ENCODE assay signal across 25 cellular contexts in the genomic region with DNA sequence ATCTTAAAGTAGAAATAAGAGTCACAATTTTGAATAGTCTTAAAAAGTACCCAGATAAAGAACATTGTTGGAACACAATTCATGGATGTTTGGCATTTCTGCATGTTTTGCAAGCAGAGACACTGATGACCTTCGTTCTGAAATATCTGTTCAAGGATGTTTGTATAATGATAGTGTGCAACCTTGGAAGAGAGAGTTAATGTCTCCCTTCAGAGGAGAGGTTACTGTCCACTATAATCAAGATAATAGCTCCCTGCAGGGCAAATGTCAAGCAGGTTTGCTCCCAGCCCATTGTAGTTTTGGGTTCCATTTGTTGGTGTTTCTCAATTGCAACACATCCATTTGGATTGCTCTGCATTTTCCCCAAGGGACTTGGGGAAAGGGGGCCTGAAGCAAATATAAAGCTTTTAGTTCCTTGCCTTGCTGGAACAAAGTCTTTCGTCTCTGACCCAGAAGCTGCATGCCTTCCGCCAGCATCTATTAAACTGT. TPM values are rescaled to one million over a fixed set of nuclear protein-coding genes. Genes with fewer than 3 reads are reported as not detected.
DNase-seq lines count a peak whose midpoint lies in the region; ATAC-seq and TF ChIP-seq lines count a peak whose summit lies in the region.
"Had no signal": no experiment of that assay in that cellular context is flagged by ENCODE, and none has a peak within 500 bp of the region (broad histone marks: within the 10 kb centered on the region; RNA-seq: fewer than 3 reads in every experiment).

No MANE protein-coding gene starts in this region.

- no peaks in the 10 kb centered on the region for H3K9me3 ChIP-seq in endocrine pancreas (ENCODE audit: control insufficient read depth, low read length)
- H3K9me3 ChIP-seq in mesodermal cell (ENCODE audit: control insufficient read depth, low read length), result no peaks in the 10 kb centered on the region
- no peaks in the 10 kb centered on the region for H3K9me3 ChIP-seq in T-helper 17 cell (ENCODE audit: control insufficient read depth, low read length, poor library complexity, severe bottlenecking)
- H3K9me3 ChIP-seq: neutrophil, thoracic aorta had no signal

- no peak overlapping the region for H3K4me3 ChIP-seq in AG10803 (ENCODE audit: low read length)
- peak overlapping the region; percentile 45 for H3K4me3 ChIP-seq in endocrine pancreas (ENCODE audit: control insufficient read depth, insufficient read depth, low read length)
- H3K4me3 ChIP-seq in mesodermal cell (ENCODE audit: extremely low read depth, insufficient read depth, low read length, poor library complexity, severe bottlenecking), result no peak overlapping the region
- H3K4me3 ChIP-seq: thoracic aorta had no signal

- H3K4me1 Mint-ChIP-seq in T-helper 17 cell, result peaks cover 3% of the 10 kb centered on the region
- H3K4me1 Mint-ChIP-seq in activated CD4-positive, alpha-beta T cell treated with anti-CD3 and anti-CD28 coated beads, Interleukin-2, amount 10 ng/mL, durations not matched to agents 7 days and 5 days, result no peaks in the 10 kb centered on the region
- H3K4me1 Mint-ChIP-seq: activated CD4-positive, alpha-beta T cell treated with anti-CD3 and anti-CD28 coated beads, Interleukin-2, amount 10 ng/mL, durations not matched to agents 24 days and 14 days; stimulated activated memory B cell treated with anti-CD40 and anti-IgM and Interleukin-4, amounts not matched to agents 10 μg/mL and 1 μg/mL and 100 μg/mL, for 72 hours had no signal

- H3K9me3 Mint-ChIP-seq in activated CD4-positive, alpha-beta T cell treated with anti-CD3 and anti-CD28 coated beads, Interleukin-2, amount 10 ng/mL, durations not matched to agents 7 days and 5 days, result no peaks in the 10 kb centered on the region
- H3K9me3 Mint-ChIP-seq: activated CD4-positive, alpha-beta T cell treated with anti-CD3 and anti-CD28 coated beads, Interleukin-2, amount 10 ng/mL, durations not matched to agents 24 days and 14 days; effector memory CD8-positive, alpha-beta T cell; H9; stimulated activated memory B cell treated with anti-CD40 and anti-IgM and Interleukin-4, amounts not matched to agents 10 μg/mL and 1 μg/mL and 100 μg/mL, for 72 hours; T-cell had no signal

- H3K9ac ChIP-seq in endocrine pancreas (ENCODE audit: control insufficient read depth, insufficient read depth, low read length), result no peak overlapping the region

- DNase-seq in AG10803 (ENCODE audit: low read depth), result peak; percentile 61
- peak; percentile 95 for DNase-seq in NCI-H2227 treated with DMSO at 0.1 percent for 48 hours (lab: John Stamatoyannopoulos, UW)
- no peak for DNase-seq in T-helper 17 cell
- no peak for DNase-seq in activated CD4-positive, alpha-beta T cell treated with anti-CD3 and anti-CD28 coated beads, Interleukin-2, amount 10 ng/mL, durations not matched to agents 7 days and 5 days
- DNase-seq: ACHN; activated CD4-positive, alpha-beta T cell treated with anti-CD3 and anti-CD28 coated beads, Interleukin-2, amount 10 ng/mL, durations not matched to agents 24 days and 14 days; activated CD8-positive, alpha-beta memory T cell treated with anti-CD3 and anti-CD28 coated beads, Interleukin-2, amount 50 U/mL, for 48 hours; activated gamma-delta T cell; amniotic stem cell; DMS 273 treated with DMSO at 0.1 percent for 48 hours; effector memory CD8-positive, alpha-beta T cell; H9; left cardiac atrium; midbrain; NCI-H1694 treated with DMSO at 0.1 percent for 48 hours; stimulated activated CD4-positive, alpha-beta T cell treated with anti-CD3 and anti-CD28 coated beads, Interleukin-15, amount 100 ng/mL, for 24 hours; T-cell had no signal

- H3K36me3 Mint-ChIP-seq in T-helper 17 cell (ENCODE audit: low read depth), result no peaks in the 10 kb centered on the region
- no peaks in the 10 kb centered on the region for H3K36me3 Mint-ChIP-seq in activated CD4-positive, alpha-beta T cell treated with anti-CD3 and anti-CD28 coated beads, Interleukin-2, amount 10 ng/mL, durations not matched to agents 7 days and 5 days (ENCODE audit: low read depth)
- H3K36me3 Mint-ChIP-seq: stimulated activated memory B cell treated with anti-CD40 and anti-IgM and Interleukin-4, amounts not matched to agents 10 μg/mL and 1 μg/mL and 100 μg/mL, for 72 hours; T-cell had no signal

- H3K27ac ChIP-seq in mesodermal cell (ENCODE audit: low read depth, low read length, severe bottlenecking), result peak overlapping the region; percentile 77
- H3K27ac ChIP-seq: foreskin keratinocyte, neutrophil, thoracic aorta had no signal

- ATAC-seq in T-helper 17 cell, result no peak
- no peak for ATAC-seq in HG03565 (IDR thresholded peaks at IDR 0.05; ENCODE audit: unreplicated experiment)
- no peak for ATAC-seq in GM18870 (IDR thresholded peaks at IDR 0.05; ENCODE audit: unreplicated experiment)
- ATAC-seq: effector memory CD8-positive, alpha-beta T cell; left cardiac atrium; stimulated activated memory B cell treated with anti-CD40 and anti-IgM and Interleukin-4, amounts not matched to agents 10 μg/mL and 1 μg/mL and 100 μg/mL, for 72 hours; T-cell had no signal

- H3K27ac Mint-ChIP-seq in T-helper 17 cell, result no peak overlapping the region
- no peak overlapping the region for H3K27ac Mint-ChIP-seq in activated CD4-positive, alpha-beta T cell treated with anti-CD3 and anti-CD28 coated beads, Interleukin-2, amount 10 ng/mL, durations not matched to agents 7 days and 5 days
- H3K27ac Mint-ChIP-seq: activated CD4-positive, alpha-beta T cell treated with anti-CD3 and anti-CD28 coated beads, Interleukin-2, amount 10 ng/mL, durations not matched to agents 24 days and 14 days; effector memory CD8-positive, alpha-beta T cell; H9; stimulated activated memory B cell treated with anti-CD40 and anti-IgM and Interleukin-4, amounts not matched to agents 10 μg/mL and 1 μg/mL and 100 μg/mL, for 72 hours; T-cell had no signal

- H3K27me3 ChIP-seq in endocrine pancreas (ENCODE audit: control insufficient read depth, insufficient read depth, low read length), result no peaks in the 10 kb centered on the region

- TF ChIP-seq CTCF in AG10803 (conservative IDR thresholded peaks at IDR 0.05; ENCODE audit: low read length), result no peak

- peaks cover 51% of the 10 kb centered on the region for H3K27me3 Mint-ChIP-seq in T-helper 17 cell
- peaks cover 33% of the 10 kb centered on the region for H3K27me3 Mint-ChIP-seq in activated CD4-positive, alpha-beta T cell treated with anti-CD3 and anti-CD28 coated beads, Interleukin-2, amount 10 ng/mL, durations not matched to agents 7 days and 5 days

- 92 to 94% methylated on average over 2 to 3 of the region's 3 CpGs for WGBS in mesodermal cell (ENCODE audit: insufficient coverage in 2 of 2), 2 experiments

- CTCF ChIA-PET in activated CD4-positive, alpha-beta T cell treated with anti-CD3 and anti-CD28 coated beads, Interleukin-2, amount 10 ng/mL, durations not matched to agents 7 days and 5 days (lab: Charles Lee), result interaction anchor here (0.5 to 0.8 kb wide), 2 partner anchors 10 to 878 kb away, joined by 3 read pairs; no protein-coding TSS in a partner anchor

- no peaks in the 10 kb centered on the region for H3K36me3 ChIP-seq in endocrine pancreas (ENCODE audit: control insufficient read depth, insufficient read depth, low read length)
- no peaks in the 10 kb centered on the region for H3K36me3 ChIP-seq in mesodermal cell (ENCODE audit: control insufficient read depth, insufficient read depth, low read length)
- H3K36me3 ChIP-seq: neutrophil, thoracic aorta had no signal

- no peak overlapping the region for H3K4me3 Mint-ChIP-seq in T-helper 17 cell
- H3K4me3 Mint-ChIP-seq in activated CD4-positive, alpha-beta T cell treated with anti-CD3 and anti-CD28 coated beads, Interleukin-2, amount 10 ng/mL, durations not matched to agents 7 days and 5 days, result no peak overlapping the region
- H3K4me3 Mint-ChIP-seq: activated CD4-positive, alpha-beta T cell treated with anti-CD3 and anti-CD28 coated beads, Interleukin-2, amount 10 ng/mL, durations not matched to agents 24 days and 14 days; effector memory CD8-positive, alpha-beta T cell; H9; stimulated activated memory B cell treated with anti-CD40 and anti-IgM and Interleukin-4, amounts not matched to agents 10 μg/mL and 1 μg/mL and 100 μg/mL, for 72 hours; T-cell had no signal

- H3K4me1 ChIP-seq in endocrine pancreas (ENCODE audit: control insufficient read depth, insufficient read depth, low read length) (peaks cover 15% of the 10 kb centered on the region), mesodermal cell (ENCODE audit: control insufficient read depth, insufficient read depth, low read length, poor library complexity, severe bottlenecking) (peaks cover 19% of the 10 kb centered on the region)
- H3K4me1 ChIP-seq: foreskin keratinocyte had no signal

- POLR2A ChIA-PET in activated CD4-positive, alpha-beta T cell treated with anti-CD3 and anti-CD28 coated beads, Interleukin-2, amount 10 ng/mL, durations not matched to agents 7 days and 5 days (lab: Charles Lee), result no interaction called here

RNA-seq across cellular contexts. Expression of a gene that starts 45.2 kb away (rescaled TPM):
- 775 TPM for polyA plus RNA-seq in mesodermal cell (2013, experiment 1 of 2)
- polyA plus RNA-seq in mesodermal cell (2013, experiment 2 of 2), result 692 TPM
- total RNA-seq in T-helper 17 cell, result not detected
- under 1 TPM; 0.06 to 0.15 TPM for total RNA-seq in activated CD4-positive, alpha-beta T cell treated with anti-CD3 and anti-CD28 coated beads, Interleukin-2, amount 10 ng/mL, durations not matched to agents 7 days and 5 days

Comparison
In these comparisons a context has a peak if more than half of its experiments do, and no peak if none do; other contexts are left out.
1. DNase-seq: peak in AG10803 (single experiment) and NCI-H2227 treated with DMSO at 0.1 percent for 48 hours (single experiment); none in T-helper 17 cell (0 of 3) and activated CD4-positive, alpha-beta T cell treated with anti-CD3 and anti-CD28 coated beads, Interleukin-2, amount 10 ng/mL, durations not matched to agents 7 days and 5 days (single experiment).